Comparison of ENCODE assay signal across 7 cellular contexts in genomic region chr1:234800560-234800959, GRCh38.
DNase-seq lines count a peak whose midpoint lies in the region; ATAC-seq and TF ChIP-seq lines count a peak whose summit lies in the region.
"Not testable (repeated sequence)": the region's sequence is repeated elsewhere in the genome, so short reads cannot be mapped to it uniquely, and the experiment has no call there.

No MANE protein-coding gene starts in this region.

- POLR2A ChIA-PET in PC-9 (lab: Charles Lee; ENCODE audit: unreplicated experiment); MCF 10A (lab: Yijun Ruan, JAX): not testable (repeated sequence)

- not testable (repeated sequence) for H3K9me3 ChIP-seq in PC-9 (ENCODE audit: insufficient read depth, low read depth); hepatocyte (ENCODE audit: low read depth); osteoblast (ENCODE audit: low read depth, low read length); upper lobe of right lung

- not testable (repeated sequence) for H3K27me3 ChIP-seq in PC-9 (ENCODE audit: insufficient read depth, low read depth); hepatocyte; osteoblast (ENCODE audit: insufficient read depth, low read length); upper lobe of right lung

- peak overlapping the region in 5 of 7 donors; percentile 58 to 89 (median 86) for H3K27ac Mint-ChIP-seq in CD14-positive monocyte
- H3K27ac Mint-ChIP-seq in MCF 10A (ENCODE audit: low read depth, unreplicated experiment), result peak overlapping the region; percentile 68

- not testable (repeated sequence) for H3K9me2 ChIP-seq in PC-9 (ENCODE audit: insufficient read depth); hepatocyte (replicated peaks; ENCODE audit: insufficient read depth)

- H3K4me1 Mint-ChIP-seq in CD14-positive monocyte (peaks cover 19% of the 10 kb centered on the region), MCF 10A (ENCODE audit: insufficient read depth, unreplicated experiment) (peaks cover 24% of the 10 kb centered on the region)

- in situ Hi-C loops in KBM-7 (cut with MboI; ENCODE audit: low pct_unique_long_range_greater_than_20kb, low sequenced_read_pairs), result not testable (repeated sequence)

- H2AFZ ChIP-seq in PC-9; hepatocyte; osteoblast (ENCODE audit: low read length): not testable (repeated sequence)

- TF ChIP-seq CTCF in CD14-positive monocyte (IDR thresholded peaks at IDR 0.05); PC-9 (conservative IDR thresholded peaks at IDR 0.05); MCF 10A (IDR thresholded peaks at IDR 0.05; ENCODE audit: unreplicated experiment); hepatocyte (IDR thresholded peaks at IDR 0.05; ENCODE audit: poor library complexity); osteoblast (IDR thresholded peaks at IDR 0.05; ENCODE audit: extremely low read depth, low read depth, low read length); upper lobe of right lung (IDR thresholded peaks at IDR 0.05): not testable (repeated sequence)

- H3K4me1 ChIP-seq in PC-9 (replicated peaks; ENCODE audit: insufficient read depth), result peaks cover 19% of the 10 kb centered on the region
- H3K4me1 ChIP-seq in hepatocyte (ENCODE audit: insufficient read depth); osteoblast (ENCODE audit: insufficient read depth, low read length); upper lobe of right lung: not testable (repeated sequence)

- H3K36me3 ChIP-seq in PC-9 (ENCODE audit: low read depth); hepatocyte (replicated peaks; ENCODE audit: insufficient read depth, low read depth); osteoblast (ENCODE audit: insufficient read depth, low read length); upper lobe of right lung: not testable (repeated sequence)

- not testable (repeated sequence) for H3K4me3 Mint-ChIP-seq in CD14-positive monocyte; MCF 10A (ENCODE audit: unreplicated experiment)

- WGBS in hepatocyte (ENCODE audit: low lambda C conversion rate, missing lambda C conversion rate), result 95% methylated on average over 4 of the region's 5 CpGs

- H4K20me1 ChIP-seq in PC-9 (ENCODE audit: insufficient read depth); hepatocyte (ENCODE audit: insufficient read depth, poor library complexity, severe bottlenecking); osteoblast (ENCODE audit: insufficient read depth, low read length): not testable (repeated sequence)

- H3K9me3 Mint-ChIP-seq in CD14-positive monocyte; MCF 10A (ENCODE audit: unreplicated experiment): not testable (repeated sequence)

- H3K4me3 ChIP-seq in PC-9; hepatocyte; osteoblast (ENCODE audit: insufficient read depth, low read length); upper lobe of right lung: not testable (repeated sequence)

- intact Hi-C loops in CD14-positive monocyte (cut with micrococcal nuclease); PC-9 (cut with micrococcal nuclease; ENCODE audit: unreplicated experiment); MCF 10A (cut with micrococcal nuclease); upper lobe of right lung (cut with DNase I): not testable (repeated sequence)

- DNase-seq in CD14-positive monocyte (ENCODE audit: low spot score) (peak; percentile 55), KBM-7 (peak; percentile 51)
- DNase-seq in PC-9; MCF 10A (ENCODE audit: unreplicated experiment); hepatocyte (ENCODE audit: low spot score); osteoblast (ENCODE audit: insufficient read length, low spot score, missing footprints); upper lobe of right lung: not testable (repeated sequence)

- H3K36me3 Mint-ChIP-seq in CD14-positive monocyte; MCF 10A (ENCODE audit: insufficient read depth, unreplicated experiment): not testable (repeated sequence)

- peak; percentile 63 for ATAC-seq in upper lobe of right lung

- peak overlapping the region; percentile 68 for H3K27ac ChIP-seq in PC-9
- H3K27ac ChIP-seq in hepatocyte, result peak overlapping the region; percentile 53
- peak overlapping the region; percentile 73 for H3K27ac ChIP-seq in osteoblast (ENCODE audit: low read depth, low read length)
- H3K27ac ChIP-seq in upper lobe of right lung, result not testable (repeated sequence)

- not testable (repeated sequence) for H3K4me2 ChIP-seq in PC-9; hepatocyte; osteoblast (ENCODE audit: insufficient read depth, low read length)

- CTCF ChIA-PET in PC-9 (lab: Charles Lee); MCF 10A (lab: Yijun Ruan, JAX): not testable (repeated sequence)

- H3K79me2 ChIP-seq in PC-9 (ENCODE audit: low read depth); hepatocyte; osteoblast (ENCODE audit: insufficient read depth, low read length): not testable (repeated sequence)

- H3K27me3 Mint-ChIP-seq in CD14-positive monocyte (ENCODE audit: low read depth in 3 of 3); MCF 10A (ENCODE audit: insufficient read depth, unreplicated experiment): not testable (repeated sequence)

- not testable (repeated sequence) for BruUV-seq in PC-9 (replicated peaks; lab: Mats Ljungman, UMichigan); MCF 10A (replicated peaks; lab: Mats Ljungman, UMichigan)

- H3F3A ChIP-seq in PC-9 (ENCODE audit: insufficient read depth, low read depth), result not testable (repeated sequence)
